In genomic region chr10:963186-963585, GRCh38 we compare ENCODE assay signal across 17 cellular contexts.
"Had no signal": no experiment of that assay in that cellular context is flagged by ENCODE, and none has a peak within 500 bp of the region (broad histone marks: within the 10 kb centered on the region; RNA-seq: fewer than 3 reads in every experiment).

No MANE protein-coding gene starts in this region.

- H3K27ac ChIP-seq: lower lobe of right lung, pancreas, prostate gland, right atrium auricular region, sigmoid colon, testis, tibial artery had no signal

- H3K27me3 ChIP-seq: pancreas, right atrium auricular region, testis had no signal

- H3K4me1 ChIP-seq: lower lobe of right lung, pancreas, prostate gland, right atrium auricular region, sigmoid colon, testis, tibial artery had no signal

- DNase-seq: cortex of kidney; effector memory CD8-positive, alpha-beta T cell; hypothalamus; left ventricle myocardium superior; lower lobe of right lung; naive thymus-derived CD8-positive, alpha-beta T cell; occipital lobe; pancreas; sigmoid colon; stimulated activated CD4-positive, alpha-beta T cell treated with anti-CD3 and anti-CD28 coated beads, Interleukin-2, amount 100 ng/mL, for 24 hours; stimulated activated CD4-positive, alpha-beta T cell treated with anti-CD3 and anti-CD28 coated beads, Interleukin-4, amount 100 ng/mL, for 24 hours; stimulated activated naive CD4-positive, alpha-beta T cell treated with Interleukin-2 at 50 U/mL for 16 hours; substantia nigra; testis had no signal

- H3K9me3 ChIP-seq: lower lobe of right lung, pancreas, prostate gland, right atrium auricular region, sigmoid colon, testis, tibial artery had no signal

- H3K36me3 ChIP-seq: lower lobe of right lung, pancreas, prostate gland, right atrium auricular region, sigmoid colon, tibial artery had no signal

- H3K4me3 ChIP-seq: lower lobe of right lung, pancreas, prostate gland, right atrium auricular region, sigmoid colon, testis, tibial artery had no signal
